In genomic region chr1:2313651-2314296, GRCh38 we compare ENCODE assay signal across 10 cellular contexts.
A peak's percentile ranks its signal among the peaks of the same experiment; 100 is the strongest.
DNase-seq lines count a peak whose midpoint lies in the region; ATAC-seq, FAIRE-seq and TF ChIP-seq lines count a peak whose summit lies in the region.
"Had no signal": no experiment of that assay in that cellular context is flagged by ENCODE, and none has a peak within 500 bp of the region (broad histone marks: within the 10 kb centered on the region; RNA-seq: fewer than 3 reads in every experiment).

No MANE protein-coding gene starts in this region.

- H3K4me1 ChIP-seq in body of pancreas (peaks cover 25% of the 10 kb centered on the region), HepG2 (ENCODE audit: insufficient read depth, low read length) (peaks cover 81% of the 10 kb centered on the region), thymus (ENCODE audit: control insufficient read depth, insufficient read depth, low read length) (peaks cover 22% of the 10 kb centered on the region)

- peaks cover 2% of the 10 kb centered on the region for H3K4me1 Mint-ChIP-seq in activated CD4-positive, alpha-beta T cell treated with anti-CD3 and anti-CD28 coated beads, Interleukin-2, amount 10 ng/mL, durations not matched to agents 24 days and 14 days
- H3K4me1 Mint-ChIP-seq in activated naive CD8-positive, alpha-beta T cell treated with anti-CD3 and anti-CD28 coated beads, Interleukin-2, amount 50 U/mL, for 24 hours = peaks cover 14% of the 10 kb centered on the region

- CTCF ChIA-PET in HepG2 (lab: Yijun Ruan, JAX; ENCODE audit: low intra/inter-chr PET ratio, low total read pairs) = no interaction called here

- H3K27ac ChIP-seq in body of pancreas (peak overlapping the region in 3 of 4 donors; percentile 62 to 77 (median 65)), HepG2 (ENCODE audit: extremely low read length, insufficient read depth, low read length) (no peak overlapping the region), thymus (ENCODE audit: low read depth) (no peak overlapping the region)

- H3K4me3 ChIP-seq in body of pancreas = no peak overlapping the region
- H3K4me3 ChIP-seq in HepG2 (replicated peaks in 1 of 3; ENCODE audit: insufficient read depth in 1 of 3, low read depth in 2 of 3, low read length in 3 of 3) = peak overlapping the region; percentile 45 to 75 (median 64); a peak in 5 of 6 replicates
- peak overlapping the region; percentile 77 for H3K4me3 ChIP-seq in thymus (ENCODE audit: low read length)

- H3K27me3 ChIP-seq in body of pancreas = no peaks in the 10 kb centered on the region
- peaks cover 2 to 21% of the 10 kb centered on the region in 2 experiments; a peak in 3 of 5 replicates for H3K27me3 ChIP-seq in HepG2 (ENCODE audit: control insufficient read depth in 1 of 2, insufficient read depth in 2 of 2, low read length in 2 of 2)
- H3K27me3 ChIP-seq in thymus (ENCODE audit: control insufficient read depth, insufficient read depth) = no peaks in the 10 kb centered on the region

- H2AFZ ChIP-seq in HepG2 (ENCODE audit: low read length) = no peak overlapping the region

- H3K27ac Mint-ChIP-seq in activated CD4-positive, alpha-beta T cell treated with anti-CD3 and anti-CD28 coated beads, Interleukin-2, amount 10 ng/mL, durations not matched to agents 24 days and 14 days = peak overlapping the region; percentile 25
- H3K27ac Mint-ChIP-seq in activated naive CD8-positive, alpha-beta T cell treated with anti-CD3 and anti-CD28 coated beads, Interleukin-2, amount 50 U/mL, for 24 hours = no peak overlapping the region

- H3K9ac ChIP-seq in HepG2 (ENCODE audit: insufficient read depth, low read depth, low read length) = peak overlapping the region; percentile 56; the same call in 1 of the 2 replicates

- H3K4me3 Mint-ChIP-seq in activated CD4-positive, alpha-beta T cell treated with anti-CD3 and anti-CD28 coated beads, Interleukin-2, amount 10 ng/mL, durations not matched to agents 24 days and 14 days = peak overlapping the region; percentile 12
- no peak overlapping the region for H3K4me3 Mint-ChIP-seq in activated naive CD8-positive, alpha-beta T cell treated with anti-CD3 and anti-CD28 coated beads, Interleukin-2, amount 50 U/mL, for 24 hours

- H3K79me2 ChIP-seq in HepG2 (ENCODE audit: insufficient read depth, low read length) = no peaks in the 10 kb centered on the region

- no peak for TF ChIP-seq EP300 in HepG2 (IDR thresholded peaks at IDR 0.05; ENCODE audit: low read depth in 2 of 2, low read length in 2 of 2)
- TF ChIP-seq EP300 in HepG2 (CRISPR knock-in tag; IDR thresholded peaks at IDR 0.05; ENCODE audit: borderline replicate concordance) = no peak

- no peak for TF ChIP-seq RAD21 in HepG2 (CRISPR knock-in tag; IDR thresholded peaks at IDR 0.05)

- POLR2A ChIA-PET in HepG2 (lab: Yijun Ruan, JAX) = interaction anchor here (2.1 to 2.6 kb wide), 2 partner anchors 80 to 119 kb away, joined by 8 to 13 read pairs; partner anchors contain the start of gene FAAP20

- no peak for FAIRE-seq in HepG2 (lab: Jason Lieb, UNC)
- FAIRE-seq: A204.1, endometrium had no signal

- H3K9me3 ChIP-seq in body of pancreas (no peaks in the 10 kb centered on the region), HepG2 (ENCODE audit: low read length) (no peaks in the 10 kb centered on the region), thymus (ENCODE audit: control insufficient read depth) (no peaks in the 10 kb centered on the region)

- BruUV-seq in HepG2 (replicated peaks; lab: Mats Ljungman, UMichigan) = no TSS peak

- TF ChIP-seq CTCF in body of pancreas (IDR thresholded peaks at IDR 0.05) (no peak), HepG2 (CRISPR knock-in tag; IDR thresholded peaks at IDR 0.05) (no peak)

- no peaks in the 10 kb centered on the region for H3K27me3 Mint-ChIP-seq in activated CD4-positive, alpha-beta T cell treated with anti-CD3 and anti-CD28 coated beads, Interleukin-2, amount 10 ng/mL, durations not matched to agents 24 days and 14 days
- H3K27me3 Mint-ChIP-seq in activated naive CD8-positive, alpha-beta T cell treated with anti-CD3 and anti-CD28 coated beads, Interleukin-2, amount 50 U/mL, for 24 hours = no peaks in the 10 kb centered on the region

- no peaks in the 10 kb centered on the region for H4K20me1 ChIP-seq in HepG2 (ENCODE audit: insufficient read depth, low read length)

- in situ Hi-C loops in HepG2 (cut with HindIII; ENCODE audit: extremely low pct_ligation_motif_present, low pct_unique_long_range_greater_than_20kb) = loop anchor here (5.0 kb wide), 1 partner anchor 121 kb away; the partner anchor contains the start of gene FAAP20

- ATAC-seq in body of pancreas (no peak), HepG2 (0 out of 3 replicates have a peak, but pooled peaks have one; percentile 0), GM21576 (IDR thresholded peaks at IDR 0.05; ENCODE audit: unreplicated experiment) (no peak), GM21515 (IDR thresholded peaks at IDR 0.05; ENCODE audit: unreplicated experiment) (no peak)
- ATAC-seq in activated naive CD8-positive, alpha-beta T cell treated with anti-CD3 and anti-CD28 coated beads, Interleukin-2, amount 50 U/mL, for 24 hours = no peak

- no peak for TF ChIP-seq POLR2A in body of pancreas (IDR thresholded peaks at IDR 0.05)
- no peak for TF ChIP-seq POLR2A in HepG2 (IDR thresholded peaks at IDR 0.05; ENCODE audit: insufficient read depth in 1 of 2, low read depth in 2 of 2, low read length in 2 of 2)

- WGBS in body of pancreas, 2 donors = 65 to 100% methylated on average over 2 to 19 of the region's 20 CpGs
- 10% methylated on average over 2 of the region's 20 CpGs for WGBS in HepG2 (ENCODE audit: low lambda C conversion rate)
- 85% methylated on average over 20 of the region's 20 CpGs for WGBS in thymus

- no peaks in the 10 kb centered on the region for H3K9me3 Mint-ChIP-seq in activated CD4-positive, alpha-beta T cell treated with anti-CD3 and anti-CD28 coated beads, Interleukin-2, amount 10 ng/mL, durations not matched to agents 24 days and 14 days
- H3K9me3 Mint-ChIP-seq in activated naive CD8-positive, alpha-beta T cell treated with anti-CD3 and anti-CD28 coated beads, Interleukin-2, amount 50 U/mL, for 24 hours = no peaks in the 10 kb centered on the region

- no peak for DNase-seq in activated CD4-positive, alpha-beta T cell treated with anti-CD3 and anti-CD28 coated beads, Interleukin-2, amount 10 ng/mL, durations not matched to agents 24 days and 14 days
- DNase-seq in activated CD4-positive, alpha-beta T cell treated with anti-CD3 and anti-CD28 coated beads for 1 hour = no peak
- DNase-seq in body of pancreas (no peak), HepG2 (ENCODE audit: low spot score) (no peak)
- DNase-seq in activated naive CD8-positive, alpha-beta T cell treated with anti-CD3 and anti-CD28 coated beads, Interleukin-2, amount 50 U/mL, for 24 hours = no peak

- H3K36me3 Mint-ChIP-seq in activated CD4-positive, alpha-beta T cell treated with anti-CD3 and anti-CD28 coated beads, Interleukin-2, amount 10 ng/mL, durations not matched to agents 24 days and 14 days (ENCODE audit: low read depth) = peaks cover 3% of the 10 kb centered on the region
- no peaks in the 10 kb centered on the region for H3K36me3 Mint-ChIP-seq in activated naive CD8-positive, alpha-beta T cell treated with anti-CD3 and anti-CD28 coated beads, Interleukin-2, amount 50 U/mL, for 24 hours (ENCODE audit: low read depth)

- H3K36me3 ChIP-seq in body of pancreas (replicated peaks in 1 of 2; ENCODE audit: insufficient read depth in 1 of 2, low read depth in 2 of 2) = no peaks in the 10 kb centered on the region
- 0 out of 5 replicates have a peak, but pooled peaks cover 0 to 3% of the 10 kb centered on the region in 2 experiments for H3K36me3 ChIP-seq in HepG2 (replicated peaks in 1 of 2; ENCODE audit: control insufficient read depth in 1 of 2, insufficient read depth in 2 of 2, low read length in 2 of 2)
- no peaks in the 10 kb centered on the region for H3K36me3 ChIP-seq in thymus (ENCODE audit: control insufficient read depth, insufficient read depth)

- peak overlapping the region; percentile 79 for H3K4me2 ChIP-seq in HepG2 (ENCODE audit: low read depth, low read length)

- intact Hi-C loops in activated CD4-positive, alpha-beta T cell treated with anti-CD3 and anti-CD28 coated beads, Interleukin-2, amount 10 ng/mL, durations not matched to agents 24 days and 14 days (cut with micrococcal nuclease) = loop anchor here (2.0 kb wide), 2 partner anchors 13 to 77 kb away; partner anchors contain the start of genes MORN1 and RER1
- intact Hi-C loops in body of pancreas (cut with DNase I) = no loop called here
- intact Hi-C loops in HepG2 (cut with micrococcal nuclease; ENCODE audit: unreplicated experiment) = loop anchor here (5.0 kb wide), 1 partner anchor 69 kb away; no protein-coding TSS in a partner anchor

TF ChIP-seq in HepG2, 621 proteins besides CTCF, POLR2A, EP300 and RAD21 (continues in another document):
- TF ChIP-seq POLR2G (IDR thresholded peaks at IDR 0.05; ENCODE audit: low read depth, low read length) (0 out of 2 replicates have a peak, but pooled peaks have one; percentile 23), TCF12 (IDR thresholded peaks at IDR 0.05) (no peak), TCF12 (CRISPR knock-in tag; IDR thresholded peaks at IDR 0.05) (no peak), RAD51 (IDR thresholded peaks at IDR 0.05; ENCODE audit: borderline replicate concordance) (no peak), ZNF776 (CRISPR knock-in tag; IDR thresholded peaks at IDR 0.05) (0 out of 2 replicates have a peak, but pooled peaks have one; percentile 36), GPN1 (CRISPR knock-in tag; IDR thresholded peaks at IDR 0.05; ENCODE audit: borderline replicate concordance) (no peak), THRA (CRISPR knock-in tag; IDR thresholded peaks at IDR 0.05; ENCODE audit: borderline replicate concordance) (no peak), ZNF619 (CRISPR knock-in tag; IDR thresholded peaks at IDR 0.05) (0 out of 2 replicates have a peak, but pooled peaks have one; percentile 30), EED (CRISPR knock-in tag; IDR thresholded peaks at IDR 0.05) (no peak), MIER2 (CRISPR knock-in tag; IDR thresholded peaks at IDR 0.05) (no peak)

Comparison
In these comparisons a context has a peak if more than half of its experiments do, and no peak if none do; other contexts are left out.
1. H3K27ac ChIP-seq: peak in body of pancreas (3 of 4); none in HepG2 (single experiment) and thymus (single experiment).
2. H3K4me3 ChIP-seq: peak in HepG2 (3 of 3) and thymus (single experiment); none in body of pancreas (0 of 2).